ENCODE assay signal across 8 cellular contexts in the genomic region with DNA sequence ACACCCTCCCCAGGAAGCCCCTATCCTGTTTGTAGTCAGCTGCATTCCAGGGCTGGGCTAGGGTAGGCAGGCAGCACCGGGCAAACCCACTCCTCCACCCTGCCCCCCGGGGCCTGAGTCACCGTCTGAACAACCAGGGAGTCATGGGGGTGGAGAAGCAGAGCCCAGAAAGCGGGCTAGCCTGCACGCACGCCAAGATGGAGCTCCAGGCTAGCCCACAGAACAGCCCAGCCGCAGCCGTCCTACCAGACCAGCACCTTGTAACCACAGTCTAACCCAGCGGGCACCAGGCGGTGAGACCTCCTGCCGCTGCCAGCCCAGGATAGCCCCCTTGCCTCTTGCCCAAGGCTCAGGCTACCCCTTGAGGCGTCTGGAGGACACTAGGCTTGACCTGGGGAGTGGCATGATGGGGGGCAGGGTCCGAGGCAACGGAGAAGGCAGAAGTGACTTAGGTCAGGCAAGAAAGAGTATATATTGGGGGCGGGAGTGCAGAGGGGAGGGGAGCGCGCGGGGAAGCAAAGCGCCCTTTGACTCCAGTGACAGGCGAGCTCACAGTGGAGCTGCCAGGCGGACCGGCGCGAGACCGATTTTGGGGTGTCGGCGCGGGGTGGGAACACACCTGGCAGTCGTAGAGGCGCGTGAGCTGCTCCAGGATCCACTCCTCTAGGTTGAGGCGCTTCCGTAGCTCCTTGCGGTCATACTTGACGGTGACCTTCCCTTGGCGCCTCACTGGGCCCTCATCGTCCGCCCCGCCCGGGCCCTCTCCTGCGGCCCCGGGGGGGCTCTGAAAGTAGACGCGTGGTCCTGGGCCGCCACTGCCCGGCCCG. TPM values are rescaled to one million over a fixed set of nuclear protein-coding genes. Genes with fewer than 3 reads are reported as not detected.
DNase-seq lines count a peak whose midpoint lies in the region; ATAC-seq and TF ChIP-seq lines count a peak whose summit lies in the region.

No MANE protein-coding gene starts in this region.

- ATAC-seq in Right ventricle myocardium inferior (no peak), Panc1 (peak; percentile 7; the same call in 1 of the 2 replicates), gastroesophageal sphincter (no peak)

- in situ Hi-C loops in Panc1 (cut with HindIII; ENCODE audit: low pct_unique_long_range_greater_than_20kb, low sequenced_read_pairs): no loop called here

- H3K9me3 ChIP-seq in Panc1 (ENCODE audit: control insufficient read depth, insufficient read depth, low read depth, low read length) (no peaks in the 10 kb centered on the region), gastroesophageal sphincter (no peaks in the 10 kb centered on the region), parathyroid adenoma (ENCODE audit: control insufficient read depth, low read length) (no peaks in the 10 kb centered on the region), vagina (no peaks in the 10 kb centered on the region)

- H3K79me2 ChIP-seq in parathyroid adenoma: no peaks in the 10 kb centered on the region

- BruUV-seq in Panc1 (replicated peaks; lab: Mats Ljungman, UMichigan): TSS peak; percentile 89

- H3K9ac ChIP-seq in parathyroid adenoma: no peak overlapping the region

- TF ChIP-seq CTCF in Panc1 (IDR thresholded peaks at IDR 0.05) (no peak), gastroesophageal sphincter (IDR thresholded peaks at IDR 0.05) (no peak), parathyroid adenoma (IDR thresholded peaks at IDR 0.05) (no peak), vagina (IDR thresholded peaks at IDR 0.05) (no peak)

- H3K4me3 ChIP-seq in Panc1 (ENCODE audit: low read depth in 2 of 2, low read length in 2 of 2): peak overlapping the region; percentile 85 to 95
- H3K4me3 ChIP-seq in gastroesophageal sphincter: peak overlapping the region; percentile 52 to 69
- peak overlapping the region; percentile 58 for H3K4me3 ChIP-seq in parathyroid adenoma (ENCODE audit: low read depth, low read length)
- peak overlapping the region; percentile 48 to 57 for H3K4me3 ChIP-seq in vagina

- no peak for TF ChIP-seq EP300 in gastroesophageal sphincter (IDR thresholded peaks at IDR 0.05)

- TF ChIP-seq POLR2A in gastroesophageal sphincter (IDR thresholded peaks at IDR 0.05) (no peak), vagina (IDR thresholded peaks at IDR 0.05) (no peak)

- DNase-seq in Right ventricle myocardium inferior (ENCODE audit: missing footprints): peak; percentile 83
- DNase-seq in cardiac septum (ENCODE audit: low spot score): no peak
- peak; percentile 71 for DNase-seq in Panc1 (ENCODE audit: low read depth, low spot score)
- peak; percentile 48 for DNase-seq in activated gamma-delta T cell (lab: John Stamatoyannopoulos, UW)
- no peak for DNase-seq in vagina (ENCODE audit: extremely low spot score in 2 of 2)
- no peak for DNase-seq in NCI-H1694 treated with DMSO at 0.1 percent for 48 hours (lab: John Stamatoyannopoulos, UW)

- peak overlapping the region; percentile 75 for H3K4me2 ChIP-seq in parathyroid adenoma (ENCODE audit: low read length)

- H3K4me1 ChIP-seq in Panc1 (ENCODE audit: control insufficient read depth, insufficient read depth, low read length): peaks cover 54% of the 10 kb centered on the region
- peaks cover 0 to 55% (median 43%) of the 10 kb centered on the region in 3 donors for H3K4me1 ChIP-seq in gastroesophageal sphincter
- peaks cover 2% of the 10 kb centered on the region for H3K4me1 ChIP-seq in parathyroid adenoma
- peaks cover 48% of the 10 kb centered on the region for H3K4me1 ChIP-seq in vagina

- peak overlapping the region; percentile 46 for H2AFZ ChIP-seq in parathyroid adenoma

- CTCF ChIA-PET in Panc1 (lab: Charles Lee): interaction anchor here (1.2 kb wide), 1 partner anchor 71 kb away, joined by 3 read pairs; the partner anchor contains the start of genes PRDX5 and TRMT112

- intact Hi-C loops in Right ventricle myocardium inferior (cut with DNase I) (no loop called here), cardiac septum (cut with DNase I) (no loop called here), Panc1 (cut with micrococcal nuclease; ENCODE audit: unreplicated experiment) (loop anchor here (10.0 kb wide), 1 partner anchor 59 kb away; the partner anchor contains the start of genes CATSPERZ and ESRRA), vagina (cut with DNase I) (loop anchor here (2.0 kb wide), 1 partner anchor 25 kb away; no protein-coding TSS in a partner anchor)

- H3K36me3 ChIP-seq in Panc1 (ENCODE audit: control insufficient read depth, insufficient read depth, low read length) (peaks cover 3% of the 10 kb centered on the region; the same call in 1 of the 2 replicates), gastroesophageal sphincter (peaks cover 0 to 15% of the 10 kb centered on the region in 2 donors), parathyroid adenoma (ENCODE audit: control insufficient read depth, insufficient read depth, low read length) (no peaks in the 10 kb centered on the region), vagina (peaks cover 0 to 12% of the 10 kb centered on the region in 2 donors)

- WGBS in gastroesophageal sphincter (ENCODE audit: low coverage in 1 of 2), 2 donors: 0% methylated on average over 2 to 18 of the region's 47 CpGs

- H3K27me3 ChIP-seq in Panc1 (ENCODE audit: control insufficient read depth, insufficient read depth, low read length): no peaks in the 10 kb centered on the region
- no peaks in the 10 kb centered on the region for H3K27me3 ChIP-seq in gastroesophageal sphincter
- no peaks in the 10 kb centered on the region for H3K27me3 ChIP-seq in parathyroid adenoma (ENCODE audit: control insufficient read depth, insufficient read depth, low read length)
- no peaks in the 10 kb centered on the region for H3K27me3 ChIP-seq in vagina

- POLR2A ChIA-PET in Panc1 (lab: Charles Lee): interaction anchor here (0.5 to 0.6 kb wide), 2 partner anchors 28 to 56 kb away, joined by 3 to 5 read pairs; no protein-coding TSS in a partner anchor

- H3K27ac ChIP-seq in Panc1 (ENCODE audit: low read length): peak overlapping the region; percentile 95
- H3K27ac ChIP-seq in gastroesophageal sphincter: peak overlapping the region; percentile 22 to 92 (median 88)
- peak overlapping the region; percentile 36 for H3K27ac ChIP-seq in parathyroid adenoma
- peak overlapping the region; percentile 76 for H3K27ac ChIP-seq in vagina

RNA-seq across cellular contexts. Expression of gene PPP1R14B, which starts 0.7 kb away (rescaled TPM):
- total RNA-seq in Right ventricle myocardium inferior: 129 TPM
- total RNA-seq in cardiac septum: 113 TPM
- 261 TPM for total RNA-seq in Panc1 (2021; ENCODE audit: unreplicated experiment)
- polyA plus RNA-seq in Panc1 (2012; ENCODE audit: insufficient read length): 287 TPM
- total RNA-seq in gastroesophageal sphincter: 100 to 1,000 TPM in 1 of 4 donors, 10 to 100 TPM in 3; 37.2 to 123 (median 70.9) TPM
- total RNA-seq in vagina: 85.2 TPM

RNA-seq across cellular contexts. Expression of gene FKBP2, which starts 5.1 kb away (rescaled TPM):
- total RNA-seq in Right ventricle myocardium inferior (50.6 TPM), cardiac septum (57.8 TPM), Panc1 (2021; ENCODE audit: unreplicated experiment) (71.8 TPM), gastroesophageal sphincter (10 to 100 TPM; 45.5 to 78.3 (median 58.4) TPM), vagina (66.0 TPM)
- polyA plus RNA-seq in Panc1 (2012; ENCODE audit: insufficient read length): 182 TPM

RNA-seq across cellular contexts. Expression of gene PLCB3, which starts 5.3 kb away (rescaled TPM):
- total RNA-seq in Right ventricle myocardium inferior: 10.9 TPM
- total RNA-seq in cardiac septum: 9.6 TPM
- 41.2 TPM for total RNA-seq in Panc1 (2021; ENCODE audit: unreplicated experiment)
- polyA plus RNA-seq in Panc1 (2012; ENCODE audit: insufficient read length): 55.5 TPM
- total RNA-seq in gastroesophageal sphincter: 10 to 100 TPM; 16.2 to 33.2 (median 25.1) TPM
- total RNA-seq in vagina: 33.1 TPM

RNA-seq across cellular contexts. Expression of gene VEGFB, which starts 11.6 kb away (rescaled TPM):
- 272 TPM for total RNA-seq in Right ventricle myocardium inferior
- total RNA-seq in cardiac septum: 261 TPM
- total RNA-seq in Panc1 (2021; ENCODE audit: unreplicated experiment): 101 TPM
- 126 TPM for polyA plus RNA-seq in Panc1 (2012; ENCODE audit: insufficient read length)
- 100 to 1,000 TPM in 2 of 4 donors, 10 to 100 TPM in 2; 49.9 to 152 (median 88.6) TPM for total RNA-seq in gastroesophageal sphincter
- total RNA-seq in vagina: 44.9 TPM

RNA-seq across cellular contexts. Expression of gene DNAJC4, which starts 15.7 kb away (rescaled TPM):
- total RNA-seq in Right ventricle myocardium inferior: 53.5 TPM
- total RNA-seq in cardiac septum: 51.9 TPM
- 41.0 TPM for total RNA-seq in Panc1 (2021; ENCODE audit: unreplicated experiment)
- polyA plus RNA-seq in Panc1 (2012; ENCODE audit: insufficient read length): 82.2 TPM
- total RNA-seq in gastroesophageal sphincter: 10 to 100 TPM in 3 of 4 donors, 1 to 10 TPM in 1; 7.1 to 33.5 (median 28.9) TPM
- 43.7 TPM for total RNA-seq in vagina

Comparison
In these comparisons a context has a peak if more than half of its experiments do, and no peak if none do; other contexts are left out.
1. DNase-seq: peak in Right ventricle myocardium inferior (single experiment), Panc1 (single experiment) and activated gamma-delta T cell (single experiment); none in cardiac septum (single experiment), vagina (0 of 2) and NCI-H1694 treated with DMSO at 0.1 percent for 48 hours (single experiment).
2. H3K27ac ChIP-seq: peak in every context shown above with its lines; median percentile 95 in Panc1; 88 in gastroesophageal sphincter; 76 in vagina; 36 in parathyroid adenoma.
3. intact Hi-C loops: an anchor here in Panc1 (10.0 kb wide) and vagina (2.0 kb wide); none called in Right ventricle myocardium inferior and cardiac septum.
4. Peak in every context shown above with its lines, with median percentiles within 50 percentile points of each other: H3K4me3 ChIP-seq.